Comparison of ENCODE assay signal across 9 cellular contexts in the genomic region with DNA sequence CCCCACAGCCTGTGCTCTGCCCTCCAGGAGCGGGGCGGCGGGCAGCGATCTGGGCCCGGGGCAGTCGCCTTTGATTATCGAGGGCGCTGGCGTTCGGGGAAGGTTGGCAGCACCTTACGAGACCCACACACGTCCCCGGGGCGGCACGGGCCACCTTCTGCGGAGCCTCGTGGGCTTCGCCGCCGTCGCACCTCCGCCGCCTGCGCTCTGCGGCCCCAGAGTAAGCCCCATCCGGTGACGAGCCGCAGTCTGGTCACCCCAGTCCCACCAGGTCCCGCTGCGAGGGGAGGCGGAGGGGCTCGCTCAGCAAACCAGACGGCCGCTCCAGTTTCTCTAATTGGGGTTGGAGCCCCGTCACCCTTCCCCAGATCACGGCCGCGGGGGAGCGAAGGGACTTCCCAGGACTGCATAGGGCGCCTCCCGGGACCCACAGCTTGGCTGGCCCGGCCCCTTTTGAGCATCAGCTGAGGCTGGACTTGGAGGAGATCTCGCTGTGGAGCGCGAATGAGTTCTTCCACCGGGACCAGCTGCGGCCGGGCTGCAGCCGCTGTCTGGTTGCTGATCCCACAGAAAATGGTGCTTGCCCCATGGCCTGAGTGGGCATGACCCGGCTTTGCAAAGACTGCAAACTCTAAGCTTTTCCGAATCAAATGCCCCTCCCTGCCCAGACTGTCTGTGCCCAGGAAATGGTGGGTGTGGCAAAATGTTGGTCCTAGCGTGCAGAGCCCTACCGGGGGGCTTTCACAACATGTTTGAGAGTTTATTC. TPM values are rescaled to one million over a fixed set of nuclear protein-coding genes. Genes with fewer than 3 reads are reported as not detected.
A peak's percentile ranks its signal among the peaks of the same experiment; 100 is the strongest.
DNase-seq lines count a peak whose midpoint lies in the region; ATAC-seq, FAIRE-seq and TF ChIP-seq lines count a peak whose summit lies in the region.
"Had no signal": no experiment of that assay in that cellular context is flagged by ENCODE, and none has a peak within 500 bp of the region (broad histone marks: within the 10 kb centered on the region; RNA-seq: fewer than 3 reads in every experiment).

No MANE protein-coding gene starts in this region.

- TF ChIP-seq CTCF in cardiac muscle cell (IDR thresholded peaks at IDR 0.05; ENCODE audit: low read depth, low read length), result no peak
- TF ChIP-seq CTCF in progenitor cell of endocrine pancreas (IDR thresholded peaks at IDR 0.05; ENCODE audit: unreplicated experiment), result no peak

- H3K9me3 ChIP-seq in cardiac muscle cell (ENCODE audit: low read depth), result no peaks in the 10 kb centered on the region

- H3K4me3 ChIP-seq in cardiac muscle cell, result peak overlapping the region; percentile 61

- H3K27ac ChIP-seq in cardiac muscle cell, result no peak overlapping the region

- peak; percentile 25 for DNase-seq in NCI-H82 (lab: John Stamatoyannopoulos, UW)
- DNase-seq in NCI-H82 treated with DMSO at 0.1 percent for 48 hours (lab: John Stamatoyannopoulos, UW; ENCODE audit: unreplicated experiment), result no peak
- peak; percentile 16 for DNase-seq in RCC 7860 (ENCODE audit: low spot score)
- peak; percentile 30 for DNase-seq in activated naive CD4-positive, alpha-beta T cell treated with anti-CD3 and anti-CD28 coated beads, Interleukin-2, amount 50 U/mL, for 16 hours
- DNase-seq in cardiac muscle cell (ENCODE audit: low read depth in 1 of 2, low spot score in 1 of 2), result peak; percentile 51 to 75
- DNase-seq in progenitor cell of endocrine pancreas (ENCODE audit: low spot score, unreplicated experiment), result peak; percentile 24
- no peak for DNase-seq in NAMALWA (ENCODE audit: low spot score)

- peak overlapping the region; percentile 68 for H3K4me3 Mint-ChIP-seq in progenitor cell of endocrine pancreas (ENCODE audit: low read depth)

- H3K4me1 ChIP-seq in cardiac muscle cell (ENCODE audit: low read depth), result no peaks in the 10 kb centered on the region

- no peak overlapping the region for H3K27ac Mint-ChIP-seq in progenitor cell of endocrine pancreas

- ATAC-seq in HG02870 (IDR thresholded peaks at IDR 0.05; ENCODE audit: unreplicated experiment), result peak; percentile 48

- no peaks in the 10 kb centered on the region for H3K36me3 ChIP-seq in cardiac muscle cell

- H3K27me3 ChIP-seq in cardiac muscle cell, result peaks cover 52% of the 10 kb centered on the region

- peaks cover 18% of the 10 kb centered on the region for H3K4me1 Mint-ChIP-seq in progenitor cell of endocrine pancreas (ENCODE audit: low read depth)

- H3K36me3 Mint-ChIP-seq in progenitor cell of endocrine pancreas (ENCODE audit: insufficient read depth), result no peaks in the 10 kb centered on the region

- no peaks in the 10 kb centered on the region for H3K9me3 Mint-ChIP-seq in progenitor cell of endocrine pancreas (ENCODE audit: low read depth)

- no peak for FAIRE-seq in RCC 7860 (lab: Jason Lieb, UNC)
- FAIRE-seq: G401.6 had no signal

- peaks cover 25% of the 10 kb centered on the region for H3K27me3 Mint-ChIP-seq in progenitor cell of endocrine pancreas

RNA-seq across cellular contexts. Expression of gene LGALS3, which starts 0.6 kb away (rescaled TPM):
- total RNA-seq in cardiac muscle cell, result 33.2 and 51.8 TPM in 2 replicates
- polyA plus RNA-seq in cardiac muscle cell, result 55.3 and 60.3 TPM in 2 replicates
- 27.0 and 49.3 TPM in 2 replicates for total RNA-seq in progenitor cell of endocrine pancreas

Comparison
In these comparisons a context has a peak if more than half of its experiments do, and no peak if none do; other contexts are left out.
1. DNase-seq: peak in NCI-H82 (single experiment), RCC 7860 (single experiment), activated naive CD4-positive, alpha-beta T cell treated with anti-CD3 and anti-CD28 coated beads, Interleukin-2, amount 50 U/mL, for 16 hours (single experiment), cardiac muscle cell (2 of 2) and progenitor cell of endocrine pancreas (single experiment); none in NCI-H82 treated with DMSO at 0.1 percent for 48 hours (single experiment) and NAMALWA (single experiment).